In the genomic region with DNA sequence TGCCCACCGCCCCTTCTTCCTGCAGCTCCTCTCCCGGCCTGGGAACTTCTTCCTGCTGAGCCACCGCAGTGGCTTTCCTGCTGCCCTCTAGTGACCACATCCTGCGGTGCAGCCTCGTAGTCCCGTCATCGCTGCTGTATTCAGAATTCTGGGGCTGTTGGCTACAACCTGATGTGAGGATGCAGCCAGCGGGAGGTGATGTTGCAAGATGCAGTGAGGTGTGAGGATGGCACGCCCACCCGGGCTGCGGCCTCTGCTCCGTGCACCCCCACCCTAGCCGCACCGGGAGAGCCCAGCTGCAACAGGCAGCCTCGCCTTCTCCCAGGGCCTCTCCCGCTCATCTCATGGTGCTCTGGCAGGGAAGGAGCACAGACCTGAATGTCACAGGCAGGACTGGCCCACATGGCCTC, we compare ENCODE assay signal across 8 cellular contexts. TPM values are rescaled to one million over a fixed set of nuclear protein-coding genes. Genes with fewer than 3 reads are reported as not detected.
DNase-seq lines count a peak whose midpoint lies in the region; ATAC-seq lines count a peak whose summit lies in the region.

No MANE protein-coding gene starts in this region.

- no peak overlapping the region for H3K4me3 Mint-ChIP-seq in activated CD4-positive, alpha-beta memory T cell treated with anti-CD3 and anti-CD28 coated beads, Interleukin-2, amount 10 ng/mL, durations not matched to agents 7 days and 5 days

- POLR2A ChIA-PET in activated CD4-positive, alpha-beta memory T cell treated with anti-CD3 and anti-CD28 coated beads, Interleukin-2, amount 10 ng/mL, durations not matched to agents 7 days and 5 days (lab: Charles Lee): no interaction called here

- no peaks in the 10 kb centered on the region for H3K4me1 Mint-ChIP-seq in activated CD4-positive, alpha-beta memory T cell treated with anti-CD3 and anti-CD28 coated beads, Interleukin-2, amount 10 ng/mL, durations not matched to agents 7 days and 5 days

- peak; percentile 29 for DNase-seq in DMS114 treated with DMSO at 0.1 percent for 48 hours (lab: John Stamatoyannopoulos, UW; ENCODE audit: unreplicated experiment)
- DNase-seq in NCI-H524 treated with DMSO at 0.1 percent for 48 hours (lab: John Stamatoyannopoulos, UW): peak; percentile 60
- peak; percentile 58 for DNase-seq in activated CD4-positive, alpha-beta memory T cell treated with anti-CD3 and anti-CD28 coated beads, Interleukin-2, amount 10 ng/mL, durations not matched to agents 7 days and 5 days
- DNase-seq in effector CD4-positive, alpha-beta T cell: peak; percentile 41
- peak; percentile 71 to 74 for DNase-seq in lung microvascular endothelial cell (ENCODE audit: low read depth in 2 of 2)
- DNase-seq in stimulated activated CD8-positive, alpha-beta memory T cell treated with anti-CD3 and anti-CD28 coated beads, Interleukin-12 subunit alpha, Interleukin-12 subunit beta, amount 100 ng/mL, for 4 hours (ENCODE audit: low read depth): peak; percentile 15

- peak; percentile 59 for ATAC-seq in HG02798 (IDR thresholded peaks at IDR 0.05; ENCODE audit: poor library complexity, unreplicated experiment)
- no peak for ATAC-seq in HG03469 (IDR thresholded peaks at IDR 0.05; ENCODE audit: unreplicated experiment)

- H3K36me3 Mint-ChIP-seq in activated CD4-positive, alpha-beta memory T cell treated with anti-CD3 and anti-CD28 coated beads, Interleukin-2, amount 10 ng/mL, durations not matched to agents 7 days and 5 days (ENCODE audit: low read depth): no peaks in the 10 kb centered on the region

- no peak overlapping the region for H3K27ac Mint-ChIP-seq in activated CD4-positive, alpha-beta memory T cell treated with anti-CD3 and anti-CD28 coated beads, Interleukin-2, amount 10 ng/mL, durations not matched to agents 7 days and 5 days

- H3K9me3 Mint-ChIP-seq in activated CD4-positive, alpha-beta memory T cell treated with anti-CD3 and anti-CD28 coated beads, Interleukin-2, amount 10 ng/mL, durations not matched to agents 7 days and 5 days: no peaks in the 10 kb centered on the region

- H3K27me3 Mint-ChIP-seq in activated CD4-positive, alpha-beta memory T cell treated with anti-CD3 and anti-CD28 coated beads, Interleukin-2, amount 10 ng/mL, durations not matched to agents 7 days and 5 days: peaks cover 18% of the 10 kb centered on the region

- CTCF ChIA-PET in activated CD4-positive, alpha-beta memory T cell treated with anti-CD3 and anti-CD28 coated beads, Interleukin-2, amount 10 ng/mL, durations not matched to agents 7 days and 5 days (lab: Charles Lee): interaction anchor here (0.7 to 2.7 kb wide), 11 partner anchors 11 to 320 kb away, joined by 3 to 19 read pairs (median 3); no protein-coding TSS in a partner anchor

RNA-seq across cellular contexts. Expression of gene CHST1, which starts 10.1 kb away (rescaled TPM):
- not detected for total RNA-seq in activated CD4-positive, alpha-beta memory T cell treated with anti-CD3 and anti-CD28 coated beads, Interleukin-2, amount 10 ng/mL, durations not matched to agents 7 days and 5 days
- total RNA-seq in lung microvascular endothelial cell: 1.8 and 6.1 TPM in 2 replicates

Comparison
In these comparisons a context has a peak if more than half of its experiments do, and no peak if none do; other contexts are left out.
1. DNase-seq: peak in every context shown above with its lines; median percentile 72 in lung microvascular endothelial cell; 60 in NCI-H524 treated with DMSO at 0.1 percent for 48 hours; 58 in activated CD4-positive, alpha-beta memory T cell treated with anti-CD3 and anti-CD28 coated beads, Interleukin-2, amount 10 ng/mL, durations not matched to agents 7 days and 5 days; 41 in effector CD4-positive, alpha-beta T cell; 29 in DMS114 treated with DMSO at 0.1 percent for 48 hours; 15 in stimulated activated CD8-positive, alpha-beta memory T cell treated with anti-CD3 and anti-CD28 coated beads, Interleukin-12 subunit alpha, Interleukin-12 subunit beta, amount 100 ng/mL, for 4 hours.